Comparison of ENCODE assay signal across 11 cellular contexts in the genomic region with DNA sequence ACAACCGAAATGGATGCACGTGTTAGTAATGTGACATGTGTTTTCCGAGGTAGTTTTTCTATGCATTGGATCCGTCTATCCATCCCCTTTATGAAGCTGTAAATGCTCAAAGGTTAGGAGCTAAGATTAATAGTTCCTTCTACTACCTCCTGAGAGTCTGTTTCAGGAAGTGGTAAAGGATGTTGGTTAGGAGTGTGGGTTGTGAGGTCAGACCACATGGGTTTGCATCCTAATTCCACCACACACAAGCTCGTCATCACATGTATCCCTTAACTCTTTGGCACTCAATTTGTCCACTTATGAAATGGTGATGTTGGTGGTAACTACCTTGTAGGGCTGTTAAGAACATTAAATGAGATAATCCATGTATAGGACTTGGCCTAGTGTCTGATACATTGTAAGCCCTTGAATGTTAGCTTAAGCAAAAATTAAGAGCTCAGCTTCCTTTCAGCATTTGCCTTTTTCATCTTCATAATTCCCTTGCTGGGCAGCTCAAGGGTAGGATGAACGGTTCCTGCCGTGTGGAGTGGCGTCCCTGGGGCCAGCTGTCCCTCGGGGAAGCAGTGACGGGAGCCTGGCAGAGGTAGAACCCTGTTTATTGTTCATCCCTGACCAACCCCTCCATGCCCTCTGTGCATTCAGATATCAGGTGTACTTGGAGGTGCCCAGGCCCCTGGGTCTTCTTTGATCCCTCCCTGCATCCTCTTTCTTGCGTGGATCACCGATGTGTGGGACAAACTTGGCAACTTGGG. TPM values are rescaled to one million over a fixed set of nuclear protein-coding genes. Genes with fewer than 3 reads are reported as not detected.
DNase-seq lines count a peak whose midpoint lies in the region; FAIRE-seq and TF ChIP-seq lines count a peak whose summit lies in the region.
"Had no signal": no experiment of that assay in that cellular context is flagged by ENCODE, and none has a peak within 500 bp of the region (broad histone marks: within the 10 kb centered on the region; RNA-seq: fewer than 3 reads in every experiment).

No MANE protein-coding gene starts in this region.

- peaks cover 18% of the 10 kb centered on the region for H3K4me1 Mint-ChIP-seq in activated naive CD4-positive, alpha-beta T cell treated with anti-CD3 and anti-CD28 coated beads, Interleukin-2, amount 10 ng/mL, durations not matched to agents 7 days and 5 days

- H3K4me3 ChIP-seq in bronchial epithelial cell (ENCODE audit: low read depth, low read length): no peak overlapping the region
- H3K4me3 ChIP-seq: ovary had no signal

- no peak for FAIRE-seq in bronchial epithelial cell (lab: Jason Lieb, UNC)

- peaks cover 72% of the 10 kb centered on the region for H3K27me3 Mint-ChIP-seq in activated naive CD4-positive, alpha-beta T cell treated with anti-CD3 and anti-CD28 coated beads, Interleukin-2, amount 10 ng/mL, durations not matched to agents 7 days and 5 days

- no peaks in the 10 kb centered on the region for H3K9me3 Mint-ChIP-seq in activated naive CD4-positive, alpha-beta T cell treated with anti-CD3 and anti-CD28 coated beads, Interleukin-2, amount 10 ng/mL, durations not matched to agents 7 days and 5 days

- TF ChIP-seq CTCF in bronchial epithelial cell (IDR thresholded peaks at IDR 0.05; ENCODE audit: insufficient read depth, low read length, severe bottlenecking): no peak

- no peak overlapping the region for H3K27ac Mint-ChIP-seq in activated naive CD4-positive, alpha-beta T cell treated with anti-CD3 and anti-CD28 coated beads, Interleukin-2, amount 10 ng/mL, durations not matched to agents 7 days and 5 days

- CTCF ChIA-PET in activated naive CD4-positive, alpha-beta T cell treated with anti-CD3 and anti-CD28 coated beads, Interleukin-2, amount 10 ng/mL, durations not matched to agents 7 days and 5 days (lab: Charles Lee): interaction anchor here (0.6 to 1.3 kb wide), 4 partner anchors 9 to 146 kb away, joined by 3 to 4 read pairs (median 3); no protein-coding TSS in a partner anchor

- no peaks in the 10 kb centered on the region for H3K36me3 ChIP-seq in bronchial epithelial cell (ENCODE audit: control insufficient read depth, insufficient read depth, low read length)
- H3K36me3 ChIP-seq: ovary had no signal

- H3K36me3 Mint-ChIP-seq in activated naive CD4-positive, alpha-beta T cell treated with anti-CD3 and anti-CD28 coated beads, Interleukin-2, amount 10 ng/mL, durations not matched to agents 7 days and 5 days: no peaks in the 10 kb centered on the region

- DNase-seq in activated naive CD4-positive, alpha-beta T cell treated with anti-CD3 and anti-CD28 coated beads, Interleukin-2, amount 10 ng/mL, durations not matched to agents 7 days and 5 days: peak; percentile 33
- no peak for DNase-seq in activated naive CD4-positive, alpha-beta T cell treated with anti-CD3 and anti-CD28 coated beads, Interleukin-2, amount 50 U/mL, for 16 hours
- peak; percentile 17 to 44 for DNase-seq in NOMO-1 (lab: John Stamatoyannopoulos, UW; ENCODE audit: unreplicated experiment in 2 of 2)
- DNase-seq in bronchial epithelial cell (ENCODE audit: low read depth): peak; percentile 45
- peak; percentile 8 for DNase-seq in stimulated activated CD8-positive, alpha-beta memory T cell treated with anti-CD3 and anti-CD28 coated beads, Interleukin-4, amount 100 ng/mL, for 24 hours (ENCODE audit: low read depth)
- no peak for DNase-seq in anterior cingulate cortex (lab: John Stamatoyannopoulos, UW)
- DNase-seq in COR-L47 (lab: John Stamatoyannopoulos, UW): no peak
- DNase-seq in DMS79 treated with DMSO at 0.1 percent for 48 hours (lab: John Stamatoyannopoulos, UW): no peak
- DNase-seq: activated CD8-positive, alpha-beta memory T cell treated with anti-CD3 and anti-CD28 coated beads, Interleukin-2, amount 50 U/mL, for 4 hours; C1 segment of cervical spinal cord; ovary had no signal

- H3K4me3 Mint-ChIP-seq in activated naive CD4-positive, alpha-beta T cell treated with anti-CD3 and anti-CD28 coated beads, Interleukin-2, amount 10 ng/mL, durations not matched to agents 7 days and 5 days: no peak overlapping the region

- H3K27me3 ChIP-seq in bronchial epithelial cell (ENCODE audit: control insufficient read depth, insufficient read depth, low read length): no peaks in the 10 kb centered on the region
- H3K27me3 ChIP-seq: ovary had no signal

RNA-seq across cellular contexts. Expression of gene TSPAN9, which starts 52.3 kb away (rescaled TPM):
- 5.0 and 9.0 TPM in 2 replicates for total RNA-seq in bronchial epithelial cell

Comparison
In these comparisons a context has a peak if more than half of its experiments do, and no peak if none do; other contexts are left out.
1. DNase-seq: peak in activated naive CD4-positive, alpha-beta T cell treated with anti-CD3 and anti-CD28 coated beads, Interleukin-2, amount 10 ng/mL, durations not matched to agents 7 days and 5 days (single experiment), NOMO-1 (2 of 2), bronchial epithelial cell (single experiment) and stimulated activated CD8-positive, alpha-beta memory T cell treated with anti-CD3 and anti-CD28 coated beads, Interleukin-4, amount 100 ng/mL, for 24 hours (single experiment); none in activated naive CD4-positive, alpha-beta T cell treated with anti-CD3 and anti-CD28 coated beads, Interleukin-2, amount 50 U/mL, for 16 hours (single experiment), anterior cingulate cortex (0 of 58), COR-L47 (single experiment) and DMS79 treated with DMSO at 0.1 percent for 48 hours (single experiment).